11 cellular contexts compared by ENCODE assay signal in the genomic region with DNA sequence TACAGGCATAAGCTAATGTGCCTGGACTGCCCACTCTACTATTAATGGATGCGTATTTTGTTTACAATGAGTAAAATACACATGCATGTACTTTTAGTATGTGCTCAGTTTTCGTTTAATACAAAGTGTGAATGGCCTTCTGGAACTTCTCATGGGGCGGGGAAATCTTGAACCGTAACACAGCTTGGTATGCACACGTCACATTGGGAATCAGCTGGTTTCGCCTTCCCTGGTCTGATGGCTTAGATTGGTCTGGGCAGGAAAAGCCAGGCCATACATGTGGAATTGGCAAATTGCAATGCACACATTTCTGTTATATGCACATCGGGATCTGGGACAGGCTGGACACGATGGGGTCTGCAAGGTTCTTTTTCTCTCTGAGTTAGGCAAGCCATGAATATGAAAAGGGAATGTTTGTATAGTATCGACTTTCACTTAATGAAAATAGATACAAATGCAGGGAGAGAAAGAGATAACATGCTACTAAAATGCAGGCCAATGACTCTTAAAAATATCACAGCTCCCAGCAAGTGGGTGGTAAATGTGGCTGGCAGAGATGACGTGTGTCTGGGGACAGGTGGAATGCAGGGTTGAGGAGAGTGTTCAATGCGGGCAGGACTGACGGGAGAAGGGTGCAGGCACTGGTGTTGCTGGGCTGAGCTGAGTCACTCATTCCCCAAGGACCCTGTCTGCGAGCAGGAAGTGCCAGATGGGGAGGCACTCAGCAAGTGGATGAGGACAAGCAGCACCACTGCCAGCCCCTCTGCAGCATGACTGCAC.
DNase-seq lines count a peak whose midpoint lies in the region; ATAC-seq, FAIRE-seq and TF ChIP-seq lines count a peak whose summit lies in the region.
"Had no signal": no experiment of that assay in that cellular context is flagged by ENCODE, and none has a peak within 500 bp of the region (broad histone marks: within the 10 kb centered on the region; RNA-seq: fewer than 3 reads in every experiment).

No MANE protein-coding gene starts in this region.

- H3K36me3 Mint-ChIP-seq in MCF 10A (ENCODE audit: insufficient read depth, unreplicated experiment): no peaks in the 10 kb centered on the region

- intact Hi-C loops in MCF 10A (cut with micrococcal nuclease) (no loop called here), breast epithelium (cut with DNase I; ENCODE audit: low total_unique reads) (no loop called here)

- H3K36me3 ChIP-seq in breast epithelium (no peaks in the 10 kb centered on the region), right atrium auricular region (no peaks in the 10 kb centered on the region)

- H3K9me3 ChIP-seq in breast epithelium (no peaks in the 10 kb centered on the region), right atrium auricular region (no peaks in the 10 kb centered on the region)
- H3K9me3 ChIP-seq: SK-N-SH had no signal

- CTCF ChIA-PET in MCF 10A (lab: Yijun Ruan, JAX): interaction anchor here (0.5 to 1.2 kb wide), 3 partner anchors 395 to 410 kb away, joined by 3 read pairs; no protein-coding TSS in a partner anchor

- H3K4me1 ChIP-seq in breast epithelium (no peaks in the 10 kb centered on the region), right atrium auricular region (peaks cover 0 to 45% of the 10 kb centered on the region in 2 donors)

- H3K9me3 Mint-ChIP-seq in MCF 10A (ENCODE audit: unreplicated experiment): no peaks in the 10 kb centered on the region
- H3K9me3 Mint-ChIP-seq: central memory CD8-positive, alpha-beta T cell had no signal

- H3K27me3 ChIP-seq in breast epithelium (no peaks in the 10 kb centered on the region), right atrium auricular region (no peaks in the 10 kb centered on the region)

- POLR2A ChIA-PET in MCF 10A (lab: Yijun Ruan, JAX): no interaction called here

- DNase-seq in MCF 10A (ENCODE audit: unreplicated experiment) (peak; percentile 18), breast epithelium (ENCODE audit: low spot score in 2 of 2) (no peak), RPMI7951 (ENCODE audit: low read depth) (peak; percentile 49), right atrium auricular region (ENCODE audit: low spot score) (peak; percentile 71), urothelium cell line (ENCODE audit: low spot score) (peak; percentile 64), GM19238 (ENCODE audit: insufficient read length, low spot score) (no peak)
- DNase-seq in stimulated activated naive CD4-positive, alpha-beta T cell treated with Interleukin-2 at 50 U/mL for 16 hours (lab: John Stamatoyannopoulos, UW): no peak
- DNase-seq: SK-N-SH had no signal

- H3K27ac ChIP-seq in breast epithelium (no peak overlapping the region), right atrium auricular region (peak overlapping the region in 1 of 2 donors; percentile 61)
- H3K27ac ChIP-seq: KMS-11 had no signal

- H3K27me3 Mint-ChIP-seq in MCF 10A (ENCODE audit: insufficient read depth, unreplicated experiment): peaks cover 33% of the 10 kb centered on the region

- ATAC-seq in HG03439 (IDR thresholded peaks at IDR 0.05; ENCODE audit: unreplicated experiment): no peak

- TF ChIP-seq CTCF in MCF 10A (IDR thresholded peaks at IDR 0.05; ENCODE audit: unreplicated experiment) (no peak), breast epithelium (IDR thresholded peaks at IDR 0.05) (no peak), right atrium auricular region (IDR thresholded peaks at IDR 0.05) (no peak)

- BruUV-seq in MCF 10A (replicated peaks; lab: Mats Ljungman, UMichigan): no TSS peak

- H3K4me3 ChIP-seq in breast epithelium (no peak overlapping the region), right atrium auricular region (no peak overlapping the region)

- peak; percentile 5 for FAIRE-seq in urothelium cell line (lab: Jason Lieb, UNC)

- TF ChIP-seq POLR2A in breast epithelium (IDR thresholded peaks at IDR 0.05): no peak

- H3K27ac Mint-ChIP-seq in MCF 10A (ENCODE audit: low read depth, unreplicated experiment): no peak overlapping the region

- no peak overlapping the region for H3K4me3 Mint-ChIP-seq in MCF 10A (ENCODE audit: unreplicated experiment)
- H3K4me3 Mint-ChIP-seq: central memory CD8-positive, alpha-beta T cell had no signal

- no peaks in the 10 kb centered on the region for H3K4me1 Mint-ChIP-seq in MCF 10A (ENCODE audit: insufficient read depth, unreplicated experiment)

Comparison
In these comparisons a context has a peak if more than half of its experiments do, and no peak if none do; other contexts are left out.
1. DNase-seq: peak in MCF 10A (single experiment), RPMI7951 (single experiment), right atrium auricular region (single experiment) and urothelium cell line (single experiment); none in breast epithelium (0 of 2), stimulated activated naive CD4-positive, alpha-beta T cell treated with Interleukin-2 at 50 U/mL for 16 hours (single experiment) and GM19238 (single experiment).